Comparison of ENCODE assay signal across 9 cellular contexts in genomic region chr22:39174498-39175120, GRCh38. TPM values are rescaled to one million over a fixed set of nuclear protein-coding genes. Genes with fewer than 3 reads are reported as not detected.
DNase-seq lines count a peak whose midpoint lies in the region; ATAC-seq, FAIRE-seq and TF ChIP-seq lines count a peak whose summit lies in the region.
"Had no signal": no experiment of that assay in that cellular context is flagged by ENCODE, and none has a peak within 500 bp of the region (broad histone marks: within the 10 kb centered on the region; RNA-seq: fewer than 3 reads in every experiment).

No MANE protein-coding gene starts in this region.

- H3K9ac ChIP-seq in SK-N-MC (ENCODE audit: insufficient read length) (peak overlapping the region; percentile 2), adipocyte (ENCODE audit: low read length) (peak overlapping the region; percentile 71)

- H3K27ac ChIP-seq in SK-N-MC (peak overlapping the region; percentile 61), left ventricle myocardium inferior (replicated peaks) (peak overlapping the region; percentile 88), psoas muscle (peak overlapping the region; percentile 24)

- H3K9me3 ChIP-seq in SK-N-MC (ENCODE audit: low read depth, low read length), result no peaks in the 10 kb centered on the region
- H3K9me3 ChIP-seq in adipocyte (ENCODE audit: control insufficient read depth, low read length), result no peaks in the 10 kb centered on the region
- H3K9me3 ChIP-seq in left ventricle myocardium inferior (replicated peaks), result no peaks in the 10 kb centered on the region
- no peaks in the 10 kb centered on the region for H3K9me3 ChIP-seq in psoas muscle

- peak; percentile 41 to 55 (median 46) for ATAC-seq in psoas muscle
- no peak for ATAC-seq in HG02840 (IDR thresholded peaks at IDR 0.05; ENCODE audit: low FRiP score, unreplicated experiment)
- ATAC-seq in GM21528 (IDR thresholded peaks at IDR 0.05; ENCODE audit: low FRiP score, unreplicated experiment), result no peak

- H3K36me3 ChIP-seq in SK-N-MC (ENCODE audit: insufficient read depth, low read length) (no peaks in the 10 kb centered on the region), adipocyte (ENCODE audit: control insufficient read depth, insufficient read depth, low read length, severe bottlenecking) (no peaks in the 10 kb centered on the region), left ventricle myocardium inferior (no peaks in the 10 kb centered on the region), psoas muscle (ENCODE audit: insufficient read depth in 1 of 2, low read depth in 1 of 2) (no peaks in the 10 kb centered on the region)

- intact Hi-C loops in left ventricle myocardium inferior (cut with micrococcal nuclease), result loop anchor here (5.0 to 10.0 kb wide), 2 partner anchors 60 to 138 kb away; no protein-coding TSS in a partner anchor
- intact Hi-C loops in psoas muscle (cut with DNase I), result loop anchor here in 1 of 2 donors (5.0 kb wide), 2 partner anchors 58 to 353 kb away; no protein-coding TSS in a partner anchor

- no peak for TF ChIP-seq CTCF in left ventricle myocardium inferior (IDR thresholded peaks at IDR 0.05; ENCODE audit: borderline replicate concordance)
- TF ChIP-seq CTCF in psoas muscle (IDR thresholded peaks at IDR 0.05), result no peak

- H3K27me3 ChIP-seq in adipocyte (replicated peaks; ENCODE audit: control insufficient read depth, insufficient read depth, low read length) (no peaks in the 10 kb centered on the region), left ventricle myocardium inferior (ENCODE audit: low read depth) (no peaks in the 10 kb centered on the region), psoas muscle (ENCODE audit: insufficient read depth in 3 of 3, low read length in 2 of 3) (no peaks in the 10 kb centered on the region)

- H3K4me3 ChIP-seq in SK-N-MC, result peak overlapping the region; percentile 54
- H3K4me3 ChIP-seq in adipocyte (ENCODE audit: low read length), result no peak overlapping the region
- peak overlapping the region; percentile 26 for H3K4me3 ChIP-seq in left ventricle myocardium inferior
- H3K4me3 ChIP-seq in psoas muscle, result no peak overlapping the region

- TF ChIP-seq POLR2A in H54 (IDR thresholded peaks at IDR 0.05; ENCODE audit: low read depth, low read length), result no peak

- peaks cover 32% of the 10 kb centered on the region for H3K4me1 ChIP-seq in adipocyte (ENCODE audit: control insufficient read depth, insufficient read depth, low read length)
- peaks cover 83% of the 10 kb centered on the region for H3K4me1 ChIP-seq in left ventricle myocardium inferior
- peaks cover 50% of the 10 kb centered on the region for H3K4me1 ChIP-seq in psoas muscle

- WGBS in psoas muscle, 3 donors, result 7 to 14% (median 9%) methylated on average over 15 to 17 of the region's 17 CpGs

- FAIRE-seq in H54 (lab: Jason Lieb, UNC), result no peak
- FAIRE-seq: colon had no signal

- DNase-seq in H54 (ENCODE audit: insufficient read length, low spot score) (peak; percentile 73), SK-N-MC (ENCODE audit: low read depth, low spot score) (no peak), adipocyte (ENCODE audit: low read depth) (peak; percentile 77), left ventricle myocardium inferior (peak; percentile 77), psoas muscle (peak; percentile 79 to 88), NCI-H1092 treated with DMSO at 0.1 percent for 48 hours (lab: John Stamatoyannopoulos, UW) (no peak)

RNA-seq across cellular contexts. Expression of gene CBX7, which starts 22.1 kb away (rescaled TPM):
- 85.4 TPM for total RNA-seq in left ventricle myocardium inferior
- 10 to 100 TPM; 38.0 to 46.8 (median 39.2) TPM for total RNA-seq in psoas muscle
- polyA plus RNA-seq in psoas muscle, result 10 to 100 TPM; 12.2 to 52.9 (median 30.5) TPM

Comparison
In these comparisons a context has a peak if more than half of its experiments do, and no peak if none do; other contexts are left out.
1. DNase-seq: peak in H54 (single experiment), adipocyte (single experiment), left ventricle myocardium inferior (single experiment) and psoas muscle (2 of 2); none in SK-N-MC (single experiment) and NCI-H1092 treated with DMSO at 0.1 percent for 48 hours (single experiment).
2. H3K27ac ChIP-seq: peak in every context shown above with its lines; median percentile 88 in left ventricle myocardium inferior; 61 in SK-N-MC; 24 in psoas muscle.
3. H3K4me3 ChIP-seq: peak in SK-N-MC (single experiment) and left ventricle myocardium inferior (single experiment); none in adipocyte (single experiment) and psoas muscle (single experiment).
4. ATAC-seq: peak in psoas muscle (4 of 4); none in HG02840 (single experiment) and GM21528 (single experiment).